ENCODE assay signal across 1 cellular context in the genomic region with DNA sequence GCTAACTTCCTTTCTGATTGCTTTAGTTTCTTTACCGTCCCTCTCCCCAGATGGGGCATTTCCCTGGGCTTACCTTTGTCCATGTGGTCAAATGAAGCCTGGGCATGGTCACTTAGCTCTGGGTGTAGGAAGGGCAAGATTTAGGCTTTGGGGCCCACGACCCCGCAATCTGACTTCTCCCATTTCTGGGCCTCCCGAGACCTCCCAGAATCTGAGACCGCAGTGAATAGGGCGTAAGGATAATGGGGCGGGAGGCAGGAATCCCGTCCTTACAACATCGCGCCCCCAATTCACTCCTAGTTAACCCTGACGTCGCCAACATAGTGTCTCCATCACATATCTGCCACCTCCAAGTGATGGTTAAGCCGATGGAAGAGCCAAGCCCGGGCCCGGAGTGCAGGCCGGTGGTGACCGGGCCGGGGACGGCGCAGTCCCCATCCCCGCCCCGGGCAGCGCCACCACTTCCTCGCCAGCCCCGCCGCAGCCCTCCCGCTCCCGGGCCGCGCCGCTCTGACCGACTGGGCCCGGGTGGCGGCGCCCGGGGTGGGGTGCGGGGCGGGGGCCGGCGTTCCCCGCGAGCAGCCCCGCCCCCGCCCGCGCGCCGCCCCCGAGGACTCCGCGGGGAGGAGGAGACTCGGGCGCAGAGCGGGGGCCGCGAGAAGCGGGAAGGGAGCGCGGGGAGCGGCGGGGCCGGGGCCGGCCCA.
TF ChIP-seq lines count a peak whose summit lies in the region.

TSS of gene RHBDL3 (plus strand) at position 641 of the 704 bp plus-strand sequence. CDS start 358 bp downstream, outside the sequence.

TF ChIP-seq in HEK293, 187 proteins besides CTCF, POLR2A, EP300 and RAD21 (continued from another document):
- TF ChIP-seq, protein P1, sequence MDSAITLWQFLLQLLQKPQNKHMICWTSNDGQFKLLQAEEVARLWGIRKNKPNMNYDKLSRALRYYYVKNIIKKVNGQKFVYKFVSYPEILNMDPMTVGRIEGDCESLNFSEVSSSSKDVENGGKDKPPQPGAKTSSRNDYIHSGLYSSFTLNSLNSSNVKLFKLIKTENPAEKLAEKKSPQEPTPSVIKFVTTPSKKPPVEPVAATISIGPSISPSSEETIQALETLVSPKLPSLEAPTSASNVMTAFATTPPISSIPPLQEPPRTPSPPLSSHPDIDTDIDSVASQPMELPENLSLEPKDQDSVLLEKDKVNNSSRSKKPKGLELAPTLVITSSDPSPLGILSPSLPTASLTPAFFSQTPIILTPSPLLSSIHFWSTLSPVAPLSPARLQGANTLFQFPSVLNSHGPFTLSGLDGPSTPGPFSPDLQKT (IDR thresholded peaks at IDR 0.05; ENCODE audit: borderline replicate concordance, low read depth, low read length): no peak
- TF ChIP-seq ZBTB20 (tag by site-specific recombination; IDR thresholded peaks at IDR 0.05): peak; percentile 93
- TF ChIP-seq ZNF169 (tag by site-specific recombination; IDR thresholded peaks at IDR 0.05): no peak
- TF ChIP-seq KLF17 (tag by site-specific recombination; IDR thresholded peaks at IDR 0.05): peak; percentile 41; the same call in 1 of the 2 replicates
- TF ChIP-seq PRDM4 (tag by site-specific recombination; IDR thresholded peaks at IDR 0.05): no peak
